14 cellular contexts compared by ENCODE assay signal in genomic region chr10:6237189-6237496, GRCh38.
"Had no signal": no experiment of that assay in that cellular context is flagged by ENCODE, and none has a peak within 500 bp of the region (broad histone marks: within the 10 kb centered on the region; RNA-seq: fewer than 3 reads in every experiment).

No MANE protein-coding gene starts in this region.

- H3K27ac ChIP-seq: esophagus muscularis mucosa, lower lobe of right lung, SK-N-MC had no signal

- H3K4me3 ChIP-seq: dorsolateral prefrontal cortex, esophagus muscularis mucosa, lower lobe of right lung, SK-N-MC had no signal

- H3K9me3 Mint-ChIP-seq: activated naive CD4-positive, alpha-beta T cell treated with anti-CD3 and anti-CD28 coated beads, Interleukin-2, amount 50 U/mL, for 24 hours; immature natural killer cell; stimulated activated naive B cell treated with anti-CD40 and anti-IgM and Interleukin-4, amounts not matched to agents 10 μg/mL and 1 μg/mL and 100 μg/mL, for 72 hours; type B pancreatic cell had no signal

- H3K9me3 ChIP-seq: esophagus muscularis mucosa, lower lobe of right lung had no signal

- H3K27me3 ChIP-seq: dorsolateral prefrontal cortex, esophagus muscularis mucosa had no signal

- H3K27ac Mint-ChIP-seq: activated T-helper 1 cell treated with anti-CD3 and anti-CD28 coated beads, Interleukin-12 subunit alpha, Interleukin-12 subunit beta, Interleukin-2, Interleukin-4 antibody, amounts not matched to agents 30 ng/mL and 10 ng/mL and 1 ng/mL, durations not matched to agents 14 hours and 24 hours and 36 hours; naive B cell; type B pancreatic cell had no signal

- DNase-seq: immature natural killer cell; left cardiac atrium; lower lobe of right lung; midbrain; naive B cell; posterior cingulate gyrus; right cardiac atrium; stimulated activated naive B cell treated with anti-CD40 and anti-IgM and Interleukin-4, amounts not matched to agents 10 μg/mL and 1 μg/mL and 100 μg/mL, for 72 hours had no signal

- H3K4me3 Mint-ChIP-seq: activated naive CD4-positive, alpha-beta T cell treated with anti-CD3 and anti-CD28 coated beads, Interleukin-2, amount 50 U/mL, for 24 hours; activated T-helper 1 cell treated with anti-CD3 and anti-CD28 coated beads, Interleukin-12 subunit alpha, Interleukin-12 subunit beta, Interleukin-2, Interleukin-4 antibody, amounts not matched to agents 30 ng/mL and 10 ng/mL and 1 ng/mL, durations not matched to agents 14 hours and 24 hours and 36 hours; immature natural killer cell; naive B cell; stimulated activated naive B cell treated with anti-CD40 and anti-IgM and Interleukin-4, amounts not matched to agents 10 μg/mL and 1 μg/mL and 100 μg/mL, for 72 hours; type B pancreatic cell had no signal

- ATAC-seq: left cardiac atrium; right cardiac atrium; stimulated activated naive B cell treated with anti-CD40 and anti-IgM and Interleukin-4, amounts not matched to agents 10 μg/mL and 1 μg/mL and 100 μg/mL, for 72 hours had no signal

- H3K27me3 Mint-ChIP-seq: activated naive CD4-positive, alpha-beta T cell treated with anti-CD3 and anti-CD28 coated beads, Interleukin-2, amount 50 U/mL, for 24 hours; naive B cell; stimulated activated naive B cell treated with anti-CD40 and anti-IgM and Interleukin-4, amounts not matched to agents 10 μg/mL and 1 μg/mL and 100 μg/mL, for 72 hours; type B pancreatic cell had no signal
